In genomic region chr1:226107471-226108460, GRCh38 we compare ENCODE assay signal across 15 cellular contexts. TPM values are rescaled to one million over a fixed set of nuclear protein-coding genes. Genes with fewer than 3 reads are reported as not detected.
DNase-seq lines count a peak whose midpoint lies in the region; ATAC-seq, FAIRE-seq and TF ChIP-seq lines count a peak whose summit lies in the region.
"Had no signal": no experiment of that assay in that cellular context is flagged by ENCODE, and none has a peak within 500 bp of the region (broad histone marks: within the 10 kb centered on the region; RNA-seq: fewer than 3 reads in every experiment).

No MANE protein-coding gene starts in this region.

- no peak overlapping the region for H4K8ac ChIP-seq in neuronal stem cell (ENCODE audit: low read depth, low read length)

- H3K9me3 Mint-ChIP-seq in CD8-positive, alpha-beta T cell, result no peaks in the 10 kb centered on the region
- H3K9me3 Mint-ChIP-seq in GM23338, result no peaks in the 10 kb centered on the region; the same call in 2 of the 3 replicates

- peak overlapping the region; percentile 6; the same call in 1 of the 2 replicates for H2AFZ ChIP-seq in GM23338
- peak overlapping the region; percentile 22; the same call in 1 of the 2 replicates for H2AFZ ChIP-seq in K562 (ENCODE audit: low read depth, low read length)
- H2AFZ ChIP-seq in neuronal stem cell (ENCODE audit: low read length), result peak overlapping the region; percentile 51

- no peak for TF ChIP-seq POLR2A in K562 (conservative IDR thresholded peaks at IDR 0.05)

- H3K79me2 ChIP-seq in GM23338 (replicated peaks; ENCODE audit: insufficient read depth), result no peaks in the 10 kb centered on the region
- H3K79me2 ChIP-seq in K562 (ENCODE audit: control insufficient read depth, insufficient read depth, low read length), result no peaks in the 10 kb centered on the region

- CTCF ChIA-PET in CD8-positive, alpha-beta T cell (lab: Charles Lee), result interaction anchor here (1.1 to 2.6 kb wide), 2 partner anchors 16 to 43 kb away, joined by 3 to 12 read pairs; no protein-coding TSS in a partner anchor
- CTCF ChIA-PET in K562 (lab: Yijun Ruan, JAX; ENCODE audit: low intra/inter-chr PET ratio), result no interaction called here

- peak overlapping the region; percentile 80; the same call in 1 of the 2 replicates for H3K4me2 ChIP-seq in GM23338
- no peak overlapping the region for H3K4me2 ChIP-seq in K562 (ENCODE audit: insufficient read depth, low read length)
- no peak overlapping the region for H3K4me2 ChIP-seq in neuronal stem cell (ENCODE audit: insufficient read depth, low read length, poor library complexity, severe bottlenecking)

- intact Hi-C loops in CD8-positive, alpha-beta T cell (cut with DNase I, micrococcal nuclease), result loop anchor here in 1 of 2 experiments (2.0 kb wide), 1 partner anchor 197 kb away; no protein-coding TSS in a partner anchor
- intact Hi-C loops in K562 (cut with micrococcal nuclease), result no loop called here

- H3K9me1 ChIP-seq in K562 (ENCODE audit: control insufficient read depth, insufficient read depth, low read length), result peaks cover 3% of the 10 kb centered on the region

- no peaks in the 10 kb centered on the region for H3K9me2 ChIP-seq in GM23338 (ENCODE audit: insufficient read depth)

- H3K4ac ChIP-seq in neuronal stem cell (ENCODE audit: low read length), result no peak overlapping the region

- TF ChIP-seq CTCF in CD8-positive, alpha-beta T cell (IDR thresholded peaks at IDR 0.05), result no peak
- TF ChIP-seq CTCF in GM23338 (conservative IDR thresholded peaks at IDR 0.05; ENCODE audit: low read depth in 2 of 2) (peak in 1 of 2 experiments; percentile 27; a peak in 2 of 4 replicates), K562 (IDR thresholded peaks at IDR 0.05 in 2 of 3, conservative IDR thresholded peaks at IDR 0.05 in 1 of 3; ENCODE audit: insufficient read depth in 2 of 3, low read depth in 1 of 3, low read length in 3 of 3) (peak; percentile 32 to 56 (median 35); a peak in 4 of 6 replicates)

- no peak overlapping the region for H2BK12ac ChIP-seq in neuronal stem cell (ENCODE audit: low read length)

- no peak overlapping the region for H3K23ac ChIP-seq in neuronal stem cell (ENCODE audit: low read depth, low read length, poor library complexity)

- no peak overlapping the region for H3K9ac ChIP-seq in K562 (ENCODE audit: insufficient read depth in 1 of 2, low read depth in 2 of 2, low read length in 2 of 2)
- H3K9ac ChIP-seq in neuronal stem cell (ENCODE audit: low read depth, low read length, poor library complexity), result no peak overlapping the region

- H2BK5ac ChIP-seq in neuronal stem cell (ENCODE audit: low read length), result no peak overlapping the region

- peaks cover 30% of the 10 kb centered on the region for H3F3A ChIP-seq in GM23338 (replicated peaks; ENCODE audit: low read depth)

- H3K36me3 Mint-ChIP-seq in CD8-positive, alpha-beta T cell, result no peaks in the 10 kb centered on the region
- no peaks in the 10 kb centered on the region; the same call in 2 of the 3 replicates for H3K36me3 Mint-ChIP-seq in GM23338 (ENCODE audit: low read depth)

- no peak overlapping the region for H3K4me3 ChIP-seq in CD8-positive, alpha-beta T cell (ENCODE audit: low read depth, low read length)
- H3K4me3 ChIP-seq in GM23338 (no peak overlapping the region), K562 (no peak overlapping the region), neuronal stem cell (ENCODE audit: low read length in 2 of 2) (no peak overlapping the region)
- H3K4me3 ChIP-seq: lung, SJSA1 had no signal

- TF ChIP-seq RAD21 in K562 (CRISPR knock-in tag; conservative IDR thresholded peaks at IDR 0.05 in 1 of 2, IDR thresholded peaks at IDR 0.05 in 1 of 2), result peak; percentile 53 to 57

- POLR2A ChIA-PET in CD8-positive, alpha-beta T cell (lab: Charles Lee), result interaction anchor here (1.6 to 2.9 kb wide), 2 partner anchors 24 to 108 kb away, joined by 4 to 12 read pairs; partner anchors contain the start of gene SDE2
- POLR2A ChIA-PET in K562 (lab: Yijun Ruan, JAX), result interaction anchor here (0.7 to 1.5 kb wide), 6 partner anchors 9 to 108 kb away, joined by 3 to 5 read pairs (median 3); partner anchors contain the start of genes H3-3A and SDE2

- peaks cover 11% of the 10 kb centered on the region for H3K4me1 ChIP-seq in CD8-positive, alpha-beta T cell (ENCODE audit: insufficient read depth, low read length)
- H3K4me1 ChIP-seq in GM23338 (ENCODE audit: insufficient read depth) (peaks cover 50% of the 10 kb centered on the region), K562 (replicated peaks in 1 of 2; ENCODE audit: control insufficient read depth in 2 of 2, insufficient read depth in 2 of 2, low read length in 2 of 2) (peaks cover 38 to 49% of the 10 kb centered on the region in 2 experiments), neuronal stem cell (ENCODE audit: control insufficient read depth in 2 of 2, insufficient read depth in 1 of 2, low read depth in 1 of 2, low read length in 2 of 2) (peaks cover 10 to 23% of the 10 kb centered on the region in 2 donors)

- peak overlapping the region; percentile 32 for H3K4me3 Mint-ChIP-seq in CD8-positive, alpha-beta T cell
- H3K4me3 Mint-ChIP-seq in GM23338, result no peak overlapping the region

- H3K27ac ChIP-seq in CD8-positive, alpha-beta T cell (ENCODE audit: low read depth, low read length), result no peak overlapping the region
- H3K27ac ChIP-seq in GM23338 (ENCODE audit: low read depth), result no peak overlapping the region
- H3K27ac ChIP-seq in K562 (ENCODE audit: extremely low read depth, low read depth, low read length), result no peak overlapping the region
- no peak overlapping the region for H3K27ac ChIP-seq in neuronal stem cell (replicated peaks; ENCODE audit: low read length)

- ATAC-seq in CD8-positive, alpha-beta T cell, result no peak
- peak; percentile 9 for ATAC-seq in GM23338
- ATAC-seq in K562, result peak; percentile 10
- no peak for ATAC-seq in HG03354 (IDR thresholded peaks at IDR 0.05; ENCODE audit: poor library complexity, severe bottlenecking, unreplicated experiment)
- ATAC-seq in HG02870 (IDR thresholded peaks at IDR 0.05; ENCODE audit: unreplicated experiment), result no peak
- ATAC-seq in GM19395 (IDR thresholded peaks at IDR 0.05; ENCODE audit: unreplicated experiment), result no peak

- H4K20me1 ChIP-seq in GM23338 (replicated peaks; ENCODE audit: insufficient read depth) (no peaks in the 10 kb centered on the region), K562 (replicated peaks; ENCODE audit: control insufficient read depth, insufficient read depth, low read length) (peaks cover 11% of the 10 kb centered on the region; the same call in 1 of the 2 replicates)

- no peaks in the 10 kb centered on the region for H3K27me3 ChIP-seq in CD8-positive, alpha-beta T cell (ENCODE audit: insufficient read depth, low read length)
- peaks cover 17% of the 10 kb centered on the region for H3K27me3 ChIP-seq in GM23338 (ENCODE audit: insufficient read depth)
- no peaks in the 10 kb centered on the region for H3K27me3 ChIP-seq in K562 (ENCODE audit: control insufficient read depth in 2 of 2, insufficient read depth in 2 of 2, low read length in 2 of 2)
- H3K27me3 ChIP-seq in neuronal stem cell (ENCODE audit: control insufficient read depth in 3 of 3, insufficient read depth in 3 of 3, low read depth in 1 of 3, low read length in 3 of 3), result peaks cover 0 to 8% (median 0%) of the 10 kb centered on the region in 3 experiments
- H3K27me3 ChIP-seq: brain microvascular endothelial cell, SJSA1 had no signal

- in situ Hi-C loops in K562 (cut with MboI), result no loop called here

- no peak overlapping the region for H3K18ac ChIP-seq in neuronal stem cell (ENCODE audit: low read length)

- BruUV-seq in K562 (replicated peaks; lab: Mats Ljungman, UMichigan), result no TSS peak

- H3K14ac ChIP-seq in neuronal stem cell (ENCODE audit: low read length), result no peak overlapping the region

- H3K36me3 ChIP-seq in CD8-positive, alpha-beta T cell (ENCODE audit: insufficient read depth, low read length), result no peaks in the 10 kb centered on the region
- H3K36me3 ChIP-seq in GM23338 (ENCODE audit: insufficient read depth), result no peaks in the 10 kb centered on the region
- H3K36me3 ChIP-seq in K562 (ENCODE audit: control insufficient read depth, insufficient read depth, low read length), result no peaks in the 10 kb centered on the region
- H3K36me3 ChIP-seq in neuronal stem cell (replicated peaks in 1 of 2; ENCODE audit: control insufficient read depth in 2 of 2, insufficient read depth in 2 of 2, low read length in 2 of 2), result no peaks in the 10 kb centered on the region
- H3K36me3 ChIP-seq: brain microvascular endothelial cell, SJSA1 had no signal

- no peak overlapping the region for H2BK120ac ChIP-seq in neuronal stem cell (ENCODE audit: low read depth, low read length)

- H2AK5ac ChIP-seq in neuronal stem cell (ENCODE audit: low read depth, low read length), result no peak overlapping the region

- DNase-seq in CD8-positive, alpha-beta T cell, result no peak
- DNase-seq in GM23338 (ENCODE audit: low spot score) (no peak), K562 (ENCODE audit: extremely low read depth in 1 of 4, low spot score in 3 of 4) (peak in 2 of 4 experiments; percentile 59 to 61), neuronal stem cell (ENCODE audit: low spot score) (no peak), cerebellar cortex (ENCODE audit: low spot score) (no peak)
- DNase-seq: brain microvascular endothelial cell, DMS79, NCI-H226, small intestine had no signal

- H3K79me1 ChIP-seq in neuronal stem cell (ENCODE audit: low read depth, low read length), result no peaks in the 10 kb centered on the region

- WGBS in K562 (ENCODE audit: insufficient coverage, low coverage, missing lambda C conversion rate), result 33% methylated on average over 3 of the region's 3 CpGs
- no CpG with 5 or more reads among the region's 3 CpGs for WGBS in neuronal stem cell (ENCODE audit: extremely low coverage in 2 of 2, insufficient read length in 2 of 2, insufficient replicate concordance in 1 of 2), 2 donors

- peaks cover 18% of the 10 kb centered on the region for H3K4me1 Mint-ChIP-seq in CD8-positive, alpha-beta T cell (ENCODE audit: low read depth)
- H3K4me1 Mint-ChIP-seq in GM23338, result peaks cover 47% of the 10 kb centered on the region

- H3K9me3 ChIP-seq in CD8-positive, alpha-beta T cell (ENCODE audit: low read length), result no peaks in the 10 kb centered on the region
- H3K9me3 ChIP-seq in K562 (replicated peaks; ENCODE audit: control insufficient read depth, insufficient read depth, low read depth, low read length), result no peaks in the 10 kb centered on the region
- H3K9me3 ChIP-seq in neuronal stem cell (replicated peaks in 1 of 2; ENCODE audit: control insufficient read depth in 2 of 2, insufficient read depth in 1 of 2, low read depth in 1 of 2, low read length in 2 of 2), result no peaks in the 10 kb centered on the region
- H3K9me3 ChIP-seq: SJSA1 had no signal

- FAIRE-seq in K562 (lab: Jason Lieb, UNC), result no peak
- FAIRE-seq: H54, small intestine had no signal

- no peaks in the 10 kb centered on the region for H3K27me3 Mint-ChIP-seq in CD8-positive, alpha-beta T cell (ENCODE audit: low read depth)
- peaks cover 21% of the 10 kb centered on the region for H3K27me3 Mint-ChIP-seq in GM23338 (ENCODE audit: insufficient read depth, low read depth, poor library complexity)

- H3K27ac Mint-ChIP-seq in CD8-positive, alpha-beta T cell, result peak overlapping the region; percentile 80
- 0 out of 2 replicates have a peak overlapping the region, but pooled peaks have one; percentile 8 for H3K27ac Mint-ChIP-seq in GM23338

- no peak for TF ChIP-seq EP300 in K562 (IDR thresholded peaks at IDR 0.05; ENCODE audit: low read length)

- H4K91ac ChIP-seq in neuronal stem cell (ENCODE audit: low read depth, low read length, poor library complexity), result no peak overlapping the region

- no peak overlapping the region for H2BK15ac ChIP-seq in neuronal stem cell (ENCODE audit: low read length)

RNA-seq across cellular contexts. Expression of gene H3-3A, which starts 45.2 kb away (rescaled TPM):
- 100 to 1,000 TPM; 439 to 447 TPM for total RNA-seq in CD8-positive, alpha-beta T cell
- total RNA-seq in GM23338 (2014; rRNA removed; shearing (Covaris generic)), result 913 and 938 TPM in 2 replicates
- polyA plus RNA-seq in GM23338 (2016; fragmentation: Nextera tagmentation; extraction: Ambion mirVana), result 2,407 and 2,643 TPM in 2 replicates
- total RNA-seq in K562 (2011; cell fraction: chromatin; rRNA removed; ENCODE audit: low replicate concordance), result 33.3 and 126 TPM in 2 replicates
- 45.1 and 46.9 TPM in 2 replicates for total RNA-seq in K562 (2011; cell fraction: nucleolus; rRNA removed)
- total RNA-seq in K562 (2011; cell fraction: nucleoplasm; rRNA removed), result 88.2 and 158 TPM in 2 replicates
- 412 and 510 TPM in 2 replicates for total RNA-seq in K562 (2014; rRNA removed)
- 517 and 565 TPM in 2 replicates for total RNA-seq in K562 (2014; rRNA removed; fragmentation: Illumina TruSeq; extraction: Trizol)
- total RNA-seq in K562 (2015; rRNA removed; fragmentation: Illumina TruSeq; extraction: Trizol), result 394 and 426 TPM in 2 replicates
- 808 and 835 TPM in 2 replicates for total RNA-seq in K562 (2021)
- polyA plus RNA-seq in K562 (2011; rRNA removed), result 812 and 877 TPM in 2 replicates
- 605 and 678 TPM in 2 replicates for polyA plus RNA-seq in K562 (2011; cell fraction: cytosol; rRNA removed)
- polyA plus RNA-seq in K562 (2011; cell fraction: nucleus; rRNA removed), result 136 and 194 TPM in 2 replicates
- 834 and 880 TPM in 2 replicates for polyA plus RNA-seq in K562 (2012)
- 758 and 923 TPM in 2 replicates for polyA plus RNA-seq in K562 (2014; fragmentation: Illumina TruSeq; extraction: Trizol)
- 100 to 1,000 TPM; 543 to 591 TPM for polyA plus RNA-seq in K562 (2014; fragmentation: Nextera tagmentation; extraction: Ambion mirVana)
- polyA plus RNA-seq in K562 (2014; rRNA removed), result 975 and 1,083 TPM in 2 replicates
- 127 and 157 TPM in 2 replicates for polyA minus RNA-seq in K562 (2011; rRNA and poly(A)+ RNA removed)
- 116 and 160 TPM in 2 replicates for polyA minus RNA-seq in K562 (2011; cell fraction: cytosol; rRNA and poly(A)+ RNA removed)
- 24.4 and 52.3 TPM in 2 replicates for polyA minus RNA-seq in K562 (2011; cell fraction: nucleus; rRNA and poly(A)+ RNA removed)
- polyA plus RNA-seq in neuronal stem cell (2013, experiment 1 of 2), result 2,556 TPM
- polyA plus RNA-seq in neuronal stem cell (2013, experiment 2 of 2), result 2,683 TPM

Comparison
In these comparisons a context has a peak if more than half of its experiments do, and no peak if none do; other contexts are left out.
1. ATAC-seq: peak in GM23338 (single experiment) and K562 (single experiment); none in CD8-positive, alpha-beta T cell (single experiment), HG03354 (single experiment), HG02870 (single experiment) and GM19395 (single experiment).
2. Peak in every context shown above with its lines, with median percentiles within 50 percentile points of each other: H2AFZ ChIP-seq.